ENCODE assay signal across 19 cellular contexts in the genomic region with DNA sequence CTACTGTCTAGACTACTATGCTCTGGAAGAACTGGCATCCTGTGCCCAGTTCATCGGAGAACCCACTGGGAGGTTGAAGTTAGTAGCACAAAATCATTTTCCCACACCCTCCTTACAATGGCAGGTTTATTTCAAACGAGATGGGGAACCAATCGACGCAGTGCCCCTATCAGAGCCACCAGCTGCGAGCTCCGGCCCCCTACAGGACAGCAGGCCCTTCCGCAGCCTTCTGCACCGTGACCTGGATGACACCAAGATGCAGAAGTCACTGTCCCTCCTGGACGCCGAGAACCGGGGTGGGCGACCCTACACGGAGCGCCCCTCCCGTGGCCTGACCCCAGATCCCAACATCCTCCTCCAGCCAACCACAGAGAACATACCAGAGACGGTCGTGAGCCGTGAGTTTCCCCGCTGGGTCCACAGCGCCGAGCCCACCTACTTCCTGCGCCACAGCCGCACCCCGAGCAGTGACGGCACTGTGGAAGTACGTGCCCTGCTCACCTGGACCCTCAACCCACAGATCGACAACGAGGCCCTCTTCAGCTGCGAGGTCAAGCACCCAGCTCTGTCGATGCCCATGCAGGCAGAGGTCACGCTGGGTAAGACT.
"Had no signal": no experiment of that assay in that cellular context is flagged by ENCODE, and none has a peak within 500 bp of the region (broad histone marks: within the 10 kb centered on the region; RNA-seq: fewer than 3 reads in every experiment).

No MANE protein-coding gene starts in this region.

- H3K4me1 Mint-ChIP-seq: stimulated activated effector memory CD8-positive, alpha-beta T cell treated with anti-CD3 and anti-CD28 coated beads, Interleukin-12 subunit alpha, Interleukin-12 subunit beta, amount 100 ng/mL, for 72 hours had no signal

- ATAC-seq: effector memory CD8-positive, alpha-beta T cell; gastroesophageal sphincter; left colon; left ventricle myocardium superior; natural killer cell treated with Interleukin-12 subunit alpha and Interleukin-12 subunit beta and Interleukin-15 and Interleukin-18, amount 100 ng/mL, for 72 hours; psoas muscle; right lobe of liver; stimulated activated effector memory CD8-positive, alpha-beta T cell treated with anti-CD3 and anti-CD28 coated beads, Interleukin-12 subunit alpha, Interleukin-12 subunit beta, amount 100 ng/mL, for 72 hours had no signal

- H3K9me3 Mint-ChIP-seq: dendritic cell treated with granulocyte-macrophage colony-stimulating factor and Interleukin-4, amounts not matched to agents 40 ng/mL and 50 ng/mL, for 4 days; effector memory CD8-positive, alpha-beta T cell; natural killer cell treated with Interleukin-12 subunit alpha and Interleukin-12 subunit beta and Interleukin-15 and Interleukin-18, amount 100 ng/mL, for 72 hours; stimulated activated effector memory CD8-positive, alpha-beta T cell treated with anti-CD3 and anti-CD28 coated beads, Interleukin-12 subunit alpha, Interleukin-12 subunit beta, amount 100 ng/mL, for 72 hours had no signal

- H3K27ac Mint-ChIP-seq: dendritic cell treated with granulocyte-macrophage colony-stimulating factor and Interleukin-4, amounts not matched to agents 40 ng/mL and 50 ng/mL, for 4 days; effector memory CD8-positive, alpha-beta T cell; natural killer cell treated with Interleukin-12 subunit alpha and Interleukin-12 subunit beta and Interleukin-15 and Interleukin-18, amount 100 ng/mL, for 72 hours; stimulated activated effector memory CD8-positive, alpha-beta T cell treated with anti-CD3 and anti-CD28 coated beads, Interleukin-12 subunit alpha, Interleukin-12 subunit beta, amount 100 ng/mL, for 72 hours; stimulated activated naive CD8-positive, alpha-beta T cell treated with anti-CD3 and anti-CD28 coated beads, Interleukin-15, Interleukin-2, amounts not matched to agents 100 ng/mL and 50 ng/mL, for 24 hours had no signal

- DNase-seq: effector memory CD8-positive, alpha-beta T cell; esophagus squamous epithelium; foreskin fibroblast; glutamatergic neuron; left colon; left ventricle myocardium superior; mesenchymal stem cell; midbrain; psoas muscle; retina; right lobe of liver; stimulated activated CD4-positive, alpha-beta T cell treated with anti-CD3 and anti-CD28 coated beads, Interleukin-4, amount 100 ng/mL, for 1 hour; stimulated activated CD8-positive, alpha-beta memory T cell treated with anti-CD3 and anti-CD28 coated beads, Interleukin-4, amount 100 ng/mL, for 48 hours; tibial artery had no signal

- H3K36me3 Mint-ChIP-seq: natural killer cell treated with Interleukin-12 subunit alpha and Interleukin-12 subunit beta and Interleukin-15 and Interleukin-18, amount 100 ng/mL, for 72 hours; stimulated activated effector memory CD8-positive, alpha-beta T cell treated with anti-CD3 and anti-CD28 coated beads, Interleukin-12 subunit alpha, Interleukin-12 subunit beta, amount 100 ng/mL, for 72 hours had no signal

- H3K4me3 Mint-ChIP-seq: dendritic cell treated with granulocyte-macrophage colony-stimulating factor and Interleukin-4, amounts not matched to agents 40 ng/mL and 50 ng/mL, for 4 days; effector memory CD8-positive, alpha-beta T cell; natural killer cell treated with Interleukin-12 subunit alpha and Interleukin-12 subunit beta and Interleukin-15 and Interleukin-18, amount 100 ng/mL, for 72 hours; stimulated activated effector memory CD8-positive, alpha-beta T cell treated with anti-CD3 and anti-CD28 coated beads, Interleukin-12 subunit alpha, Interleukin-12 subunit beta, amount 100 ng/mL, for 72 hours; stimulated activated naive CD8-positive, alpha-beta T cell treated with anti-CD3 and anti-CD28 coated beads, Interleukin-15, Interleukin-2, amounts not matched to agents 100 ng/mL and 50 ng/mL, for 24 hours had no signal
